In the genomic region with DNA sequence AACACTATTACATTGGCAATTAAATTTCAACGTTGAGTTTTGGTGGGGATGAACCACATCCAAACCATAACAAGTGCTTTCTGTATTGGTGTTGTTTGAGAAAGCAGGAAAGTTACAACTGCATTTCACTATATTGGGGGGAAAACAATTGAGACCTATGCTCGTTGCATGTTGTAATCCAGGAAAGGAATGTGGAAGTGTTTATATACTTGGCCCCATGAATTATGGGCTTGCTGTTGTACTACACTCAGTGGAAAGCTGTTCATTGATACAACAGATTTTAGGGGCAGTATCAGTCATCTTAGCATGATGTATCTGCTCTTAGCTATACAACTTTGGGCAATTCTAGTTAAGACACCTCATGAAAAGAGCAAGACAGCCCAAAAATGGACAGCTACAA, we compare ENCODE assay signal across 12 cellular contexts. TPM values are rescaled to one million over a fixed set of nuclear protein-coding genes. Genes with fewer than 3 reads are reported as not detected.
DNase-seq lines count a peak whose midpoint lies in the region; TF ChIP-seq lines count a peak whose summit lies in the region.
"Had no signal": no experiment of that assay in that cellular context is flagged by ENCODE, and none has a peak within 500 bp of the region (broad histone marks: within the 10 kb centered on the region; RNA-seq: fewer than 3 reads in every experiment).

No MANE protein-coding gene starts in this region.

- H3K9ac ChIP-seq in adipocyte (ENCODE audit: low read length) (no peak overlapping the region), skeletal muscle satellite cell (ENCODE audit: low read depth, low read length) (no peak overlapping the region)
- H3K9ac ChIP-seq: GM23248 had no signal

- no peaks in the 10 kb centered on the region for H3K4me1 Mint-ChIP-seq in mesothelial cell of epicardium

- peaks cover 14% of the 10 kb centered on the region for H3K9me3 Mint-ChIP-seq in mesothelial cell of epicardium
- H3K9me3 Mint-ChIP-seq: CD8-positive, alpha-beta memory T cell had no signal

- H3K27ac Mint-ChIP-seq in mesothelial cell of epicardium = no peak overlapping the region

- TF ChIP-seq CTCF in fibroblast of villous mesenchyme (IDR thresholded peaks at IDR 0.05; ENCODE audit: insufficient read depth, low read depth, low read length) (no peak), mesothelial cell of epicardium (IDR thresholded peaks at IDR 0.05; ENCODE audit: unreplicated experiment) (no peak)

- H3K4me2 ChIP-seq in skeletal muscle satellite cell (ENCODE audit: low read length) = peak overlapping the region; percentile 55

- H3K4me1 ChIP-seq in adipocyte (ENCODE audit: control insufficient read depth, insufficient read depth, low read length) (no peaks in the 10 kb centered on the region), skeletal muscle satellite cell (ENCODE audit: control insufficient read depth, insufficient read depth, low read length) (peaks cover 14% of the 10 kb centered on the region)
- H3K4me1 ChIP-seq: Caco-2 had no signal

- H3K4me3 Mint-ChIP-seq in mesothelial cell of epicardium = no peak overlapping the region
- H3K4me3 Mint-ChIP-seq: CD14-positive monocyte; CD8-positive, alpha-beta memory T cell had no signal

- peaks cover 36% of the 10 kb centered on the region for H3K36me3 Mint-ChIP-seq in mesothelial cell of epicardium

- H3K4me3 ChIP-seq in adipocyte (ENCODE audit: low read length) (no peak overlapping the region), fibroblast of villous mesenchyme (ENCODE audit: low read depth, low read length) (no peak overlapping the region), skeletal muscle satellite cell (ENCODE audit: low read length) (no peak overlapping the region)
- H3K4me3 ChIP-seq: GM23248 had no signal

- peaks cover 23% of the 10 kb centered on the region for H3K36me3 ChIP-seq in adipocyte (ENCODE audit: control insufficient read depth, insufficient read depth, low read length, severe bottlenecking)
- peaks cover 28% of the 10 kb centered on the region for H3K36me3 ChIP-seq in skeletal muscle satellite cell (ENCODE audit: insufficient read depth, low read length)

- H3K9me3 ChIP-seq in adipocyte (ENCODE audit: control insufficient read depth, low read length) = no peaks in the 10 kb centered on the region
- H3K9me3 ChIP-seq in skeletal muscle satellite cell (replicated peaks; ENCODE audit: low read length) = no peaks in the 10 kb centered on the region
- H3K9me3 ChIP-seq: Caco-2 had no signal

- no peaks in the 10 kb centered on the region for H3K27me3 ChIP-seq in adipocyte (replicated peaks; ENCODE audit: control insufficient read depth, insufficient read depth, low read length)
- H3K27me3 ChIP-seq in skeletal muscle satellite cell (ENCODE audit: control insufficient read depth, insufficient read depth, low read length) = no peaks in the 10 kb centered on the region

- DNase-seq in EH (ENCODE audit: low read depth) (peak; percentile 50), adipocyte (ENCODE audit: low read depth) (peak; percentile 34), fibroblast of villous mesenchyme (ENCODE audit: low read depth) (peak; percentile 52), NCI-H446 (lab: John Stamatoyannopoulos, UW) (no peak), mesothelial cell of epicardium (ENCODE audit: low spot score in 2 of 2, unreplicated experiment in 2 of 2) (no peak), mucosa of gallbladder (ENCODE audit: low spot score) (no peak)
- DNase-seq: Caco-2; CD8-positive, alpha-beta memory T cell; DND-41; GM23248 had no signal

- H3K27me3 Mint-ChIP-seq in mesothelial cell of epicardium (ENCODE audit: low read depth) = no peaks in the 10 kb centered on the region
- H3K27me3 Mint-ChIP-seq: CD8-positive, alpha-beta memory T cell had no signal

RNA-seq across cellular contexts. Expression of gene KLHL5, which starts 52.4 kb away (rescaled TPM):
- 123 and 156 TPM in 2 replicates for total RNA-seq in fibroblast of villous mesenchyme
- 40.0 and 67.4 TPM in 2 replicates for total RNA-seq in skeletal muscle satellite cell (2012; rRNA removed)
- total RNA-seq in mesothelial cell of epicardium = 27.9 to 34.7 TPM (median 30.5 TPM) in 3 replicates
- 29.6 TPM for total RNA-seq in mucosa of gallbladder

Comparison
In these comparisons a context has a peak if more than half of its experiments do, and no peak if none do; other contexts are left out.
1. DNase-seq: peak in EH (single experiment), adipocyte (single experiment) and fibroblast of villous mesenchyme (single experiment); none in NCI-H446 (0 of 2), mesothelial cell of epicardium (0 of 2) and mucosa of gallbladder (single experiment).